ENCODE assay signal across 10 cellular contexts in genomic region chr4:113635739-113636437, GRCh38.
DNase-seq lines count a peak whose midpoint lies in the region; TF ChIP-seq lines count a peak whose summit lies in the region.
"Had no signal": no experiment of that assay in that cellular context is flagged by ENCODE, and none has a peak within 500 bp of the region (broad histone marks: within the 10 kb centered on the region; RNA-seq: fewer than 3 reads in every experiment).

No MANE protein-coding gene starts in this region.

- no peaks in the 10 kb centered on the region for H3K9me3 ChIP-seq in smooth muscle cell (replicated peaks; ENCODE audit: low read depth)
- H3K9me3 ChIP-seq: Peyer's patch had no signal

- H3K4me1 Mint-ChIP-seq in progenitor cell of endocrine pancreas (ENCODE audit: low read depth) (peaks cover 52% of the 10 kb centered on the region), MCF 10A (ENCODE audit: insufficient read depth, unreplicated experiment) (peaks cover 23% of the 10 kb centered on the region)

- WGBS in smooth muscle cell (ENCODE audit: low lambda C conversion rate): 95% methylated on average over 3 of the region's 3 CpGs

- H3K9ac ChIP-seq in smooth muscle cell (ENCODE audit: low read depth): no peak overlapping the region

- TF ChIP-seq CTCF in brain microvascular endothelial cell (IDR thresholded peaks at IDR 0.05; ENCODE audit: low read depth, low read length, missing control alignments) (no peak), progenitor cell of endocrine pancreas (IDR thresholded peaks at IDR 0.05; ENCODE audit: unreplicated experiment) (no peak), MCF 10A (IDR thresholded peaks at IDR 0.05; ENCODE audit: unreplicated experiment) (no peak), smooth muscle cell (IDR thresholded peaks at IDR 0.05; ENCODE audit: borderline replicate concordance, insufficient read depth, poor library complexity, severe bottlenecking) (no peak)

- intact Hi-C loops in MCF 10A (cut with micrococcal nuclease): no loop called here

- peak; percentile 46 for DNase-seq in G401 (ENCODE audit: low spot score)
- DNase-seq in HS-27A (ENCODE audit: low read depth): peak; percentile 84
- DNase-seq in brain microvascular endothelial cell: peak; percentile 70
- DNase-seq in progenitor cell of endocrine pancreas (ENCODE audit: low spot score, unreplicated experiment): no peak
- no peak for DNase-seq in MCF 10A (ENCODE audit: unreplicated experiment)
- DNase-seq in DMS153 treated with DMSO at 0.1 percent for 48 hours (lab: John Stamatoyannopoulos, UW; ENCODE audit: unreplicated experiment): no peak
- no peak for DNase-seq in smooth muscle cell (lab: John Stamatoyannopoulos, UW; ENCODE audit: unreplicated experiment)
- no peak for DNase-seq in NCI-H1417 (lab: John Stamatoyannopoulos, UW)
- DNase-seq: activated T-cell treated with anti-CD3 and anti-CD28 coated beads, Interleukin-2, amount 50 U/mL, for 48 hours had no signal

- H3K27ac ChIP-seq in brain microvascular endothelial cell: no peak overlapping the region
- H3K27ac ChIP-seq in smooth muscle cell (ENCODE audit: low read depth): no peak overlapping the region

- H3K79me2 ChIP-seq in smooth muscle cell (ENCODE audit: low read depth): peaks cover 5% of the 10 kb centered on the region

- H2AFZ ChIP-seq in smooth muscle cell (ENCODE audit: low read depth): no peak overlapping the region

- CTCF ChIA-PET in MCF 10A (lab: Yijun Ruan, JAX): interaction anchor here (1.0 to 1.3 kb wide), 2 partner anchors 39 to 88 kb away, joined by 3 to 4 read pairs; no protein-coding TSS in a partner anchor

- H3K27me3 ChIP-seq in brain microvascular endothelial cell (replicated peaks) (no peaks in the 10 kb centered on the region), smooth muscle cell (ENCODE audit: low read depth) (no peaks in the 10 kb centered on the region)
- H3K27me3 ChIP-seq: Peyer's patch had no signal

- H3K27ac Mint-ChIP-seq in progenitor cell of endocrine pancreas (peak overlapping the region; percentile 9), MCF 10A (ENCODE audit: low read depth, unreplicated experiment) (no peak overlapping the region)

- H3K36me3 ChIP-seq in brain microvascular endothelial cell (replicated peaks) (no peaks in the 10 kb centered on the region), smooth muscle cell (ENCODE audit: low read depth) (no peaks in the 10 kb centered on the region)
- H3K36me3 ChIP-seq: Peyer's patch had no signal

- BruUV-seq in MCF 10A (replicated peaks; lab: Mats Ljungman, UMichigan): no TSS peak

- POLR2A ChIA-PET in MCF 10A (lab: Yijun Ruan, JAX): interaction anchor here (1.1 kb wide), 1 partner anchor 10 kb away, joined by 3 read pairs; no protein-coding TSS in a partner anchor

- peaks cover 66% of the 10 kb centered on the region for H4K20me1 ChIP-seq in smooth muscle cell (ENCODE audit: low read depth)

- in situ Hi-C loops in G401 (cut with HindIII; ENCODE audit: low sequenced_read_pairs) (no loop called here), brain microvascular endothelial cell (cut with HindIII; ENCODE audit: low pct_ligation_motif_present, low sequenced_read_pairs) (no loop called here)

- peaks cover 2% of the 10 kb centered on the region for H3K36me3 Mint-ChIP-seq in progenitor cell of endocrine pancreas (ENCODE audit: insufficient read depth)
- no peaks in the 10 kb centered on the region for H3K36me3 Mint-ChIP-seq in MCF 10A (ENCODE audit: insufficient read depth, unreplicated experiment)

- no peak overlapping the region for H3K4me2 ChIP-seq in smooth muscle cell

- H3K27me3 Mint-ChIP-seq in progenitor cell of endocrine pancreas (no peaks in the 10 kb centered on the region), MCF 10A (ENCODE audit: insufficient read depth, unreplicated experiment) (no peaks in the 10 kb centered on the region)

- H3F3A ChIP-seq in smooth muscle cell (ENCODE audit: low read depth): no peaks in the 10 kb centered on the region

- H3K4me3 ChIP-seq in brain microvascular endothelial cell (ENCODE audit: low read depth, low read length): no peak overlapping the region
- H3K4me3 ChIP-seq in smooth muscle cell: no peak overlapping the region
- H3K4me3 ChIP-seq: Peyer's patch had no signal

- H3K4me1 ChIP-seq in smooth muscle cell (ENCODE audit: low read depth): peaks cover 6% of the 10 kb centered on the region

- no peaks in the 10 kb centered on the region for H3K9me3 Mint-ChIP-seq in progenitor cell of endocrine pancreas (ENCODE audit: low read depth)
- H3K9me3 Mint-ChIP-seq in MCF 10A (ENCODE audit: unreplicated experiment): no peaks in the 10 kb centered on the region

- H3K4me3 Mint-ChIP-seq in progenitor cell of endocrine pancreas (ENCODE audit: low read depth): no peak overlapping the region
- no peak overlapping the region for H3K4me3 Mint-ChIP-seq in MCF 10A (ENCODE audit: unreplicated experiment)

Comparison
In these comparisons a context has a peak if more than half of its experiments do, and no peak if none do; other contexts are left out.
1. DNase-seq: peak in G401 (single experiment), HS-27A (single experiment) and brain microvascular endothelial cell (single experiment); none in progenitor cell of endocrine pancreas (single experiment), MCF 10A (single experiment), DMS153 treated with DMSO at 0.1 percent for 48 hours (single experiment), smooth muscle cell (single experiment) and NCI-H1417 (0 of 3).